8 cellular contexts compared by ENCODE assay signal in genomic region chr4:14856076-14856926, GRCh38.
DNase-seq lines count a peak whose midpoint lies in the region; ATAC-seq and TF ChIP-seq lines count a peak whose summit lies in the region.

No MANE protein-coding gene starts in this region.

- peak overlapping the region; percentile 76 for H3K4me2 ChIP-seq in HCT116 (ENCODE audit: low read length)

- RAD21 ChIA-PET in HCT116 (lab: Charles Lee; ENCODE audit: low non-redundant PET in 1 of 2, low total read pairs in 2 of 2, uncharacterized antibody in 2 of 2, unreplicated experiment in 2 of 2): interaction anchor here in 1 of 2 experiments (0.6 kb wide), 1 partner anchor 146 kb away, joined by 3 read pairs; the partner anchor contains the start of gene CPEB2

- H3K9ac ChIP-seq in HCT116 (ENCODE audit: low read length): peak overlapping the region; percentile 48

- H3K36me3 ChIP-seq in HCT116 (ENCODE audit: control insufficient read depth in 1 of 2, insufficient read depth in 2 of 2, low read length in 2 of 2) (no peaks in the 10 kb centered on the region), WERI-Rb-1 (no peaks in the 10 kb centered on the region), Caco-2 (ENCODE audit: control insufficient read depth, insufficient read depth, low read length) (no peaks in the 10 kb centered on the region)

- peaks cover 11 to 36% of the 10 kb centered on the region in 2 donors for H3K36me3 Mint-ChIP-seq in activated naive CD4-positive, alpha-beta T cell treated with anti-CD3 and anti-CD28 coated beads, Interleukin-2, amount 50 U/mL, for 72 hours
- H3K36me3 Mint-ChIP-seq in stimulated activated memory B cell treated with anti-CD40 and anti-IgM and Interleukin-4, amounts not matched to agents 10 μg/mL and 1 μg/mL and 100 μg/mL, for 72 hours: peaks cover 5% of the 10 kb centered on the region
- no peaks in the 10 kb centered on the region for H3K36me3 Mint-ChIP-seq in Caco-2 (ENCODE audit: insufficient read depth, unreplicated experiment)

- H4K20me1 ChIP-seq in HCT116 (ENCODE audit: insufficient read depth): no peaks in the 10 kb centered on the region

- H3K4me3 ChIP-seq in HCT116 (replicated peaks in 1 of 2; ENCODE audit: low read depth in 1 of 2, low read length in 2 of 2) (0 out of 4 replicates have a peak overlapping the region, but pooled peaks of 1 of the 2 experiments have one; percentile 20), WERI-Rb-1 (ENCODE audit: low read depth, low read length) (no peak overlapping the region), Caco-2 (ENCODE audit: low read depth, low read length) (no peak overlapping the region)

- H3K27me3 ChIP-seq in HCT116 (ENCODE audit: insufficient read depth, low read length) (no peaks in the 10 kb centered on the region), WERI-Rb-1 (ENCODE audit: insufficient read depth, low read depth, severe bottlenecking) (no peaks in the 10 kb centered on the region), Caco-2 (replicated peaks; ENCODE audit: control insufficient read depth, insufficient read depth, low read length) (no peaks in the 10 kb centered on the region)

- in situ Hi-C loops in GM13977 (cut with MboI; ENCODE audit: low pct_unique_long_range_greater_than_20kb, low sequenced_read_pairs, unreplicated experiment): no loop called here

- H3K27ac ChIP-seq in HCT116 (ENCODE audit: low read depth, low read length): peak overlapping the region; percentile 25; the same call in 1 of the 2 replicates
- no peak overlapping the region for H3K27ac ChIP-seq in WERI-Rb-1

- H3K4me3 Mint-ChIP-seq in stimulated activated memory B cell treated with anti-CD40 and anti-IgM and Interleukin-4, amounts not matched to agents 10 μg/mL and 1 μg/mL and 100 μg/mL, for 72 hours: no peak overlapping the region
- H3K4me3 Mint-ChIP-seq in Caco-2 (ENCODE audit: unreplicated experiment): no peak overlapping the region

- H2AFZ ChIP-seq in HCT116 (ENCODE audit: low read depth, low read length, poor library complexity, severe bottlenecking): peak overlapping the region; percentile 86

- TF ChIP-seq RAD21 in HCT116 (IDR thresholded peaks at IDR 0.05; ENCODE audit: low read depth): no peak

- H3K9me3 ChIP-seq in HCT116 (ENCODE audit: control insufficient read depth in 1 of 2, insufficient read depth in 1 of 2, low read depth in 1 of 2, low read length in 2 of 2) (no peaks in the 10 kb centered on the region), WERI-Rb-1 (ENCODE audit: severe bottlenecking) (no peaks in the 10 kb centered on the region), Caco-2 (no peaks in the 10 kb centered on the region)

- POLR2A ChIA-PET in HCT116 (lab: Charles Lee) (no interaction called here), Caco-2 (lab: Charles Lee) (no interaction called here)

- ATAC-seq in HCT116: peak; percentile 98
- peak; percentile 96 for ATAC-seq in activated naive CD4-positive, alpha-beta T cell treated with anti-CD3 and anti-CD28 coated beads, Interleukin-2, amount 50 U/mL, for 72 hours
- ATAC-seq in left colon: peak; percentile 99
- ATAC-seq in stimulated activated memory B cell treated with anti-CD40 and anti-IgM and Interleukin-4, amounts not matched to agents 10 μg/mL and 1 μg/mL and 100 μg/mL, for 72 hours: peak; percentile 97

- TF ChIP-seq CTCF in GM13977 (IDR thresholded peaks at IDR 0.05; ENCODE audit: extremely low read depth, insufficient read depth, missing control alignments) (no peak), HCT116 (IDR thresholded peaks at IDR 0.05 in 2 of 3, conservative IDR thresholded peaks at IDR 0.05 in 1 of 3; ENCODE audit: borderline replicate concordance in 1 of 3, insufficient read depth in 1 of 3, low read depth in 2 of 3, low read length in 2 of 3) (no peak), WERI-Rb-1 (IDR thresholded peaks at IDR 0.05; ENCODE audit: low read depth, low read length) (no peak), Caco-2 (IDR thresholded peaks at IDR 0.05; ENCODE audit: insufficient read depth in 1 of 2, low read depth in 1 of 2, low read length in 1 of 2, severe bottlenecking in 1 of 2, unreplicated experiment in 1 of 2) (no peak)

- H3K9me2 ChIP-seq in HCT116 (ENCODE audit: insufficient read depth): no peaks in the 10 kb centered on the region

- H3K4me1 ChIP-seq in HCT116 (ENCODE audit: control insufficient read depth in 1 of 2, insufficient read depth in 2 of 2, low read length in 2 of 2) (peaks cover 16 to 30% of the 10 kb centered on the region in 2 experiments), Caco-2 (no peaks in the 10 kb centered on the region)

- intact Hi-C loops in HCT116 (cut with micrococcal nuclease): loop anchor here (5.0 kb wide), 1 partner anchor 146 kb away; the partner anchor contains the start of gene CPEB2
- intact Hi-C loops in left colon (cut with DNase I, micrococcal nuclease): no loop called here
- intact Hi-C loops in Caco-2 (cut with micrococcal nuclease; ENCODE audit: unreplicated experiment): no loop called here

- DNase-seq in GM13977 (ENCODE audit: low spot score) (peak; percentile 66), HCT116 (ENCODE audit: low read depth, low spot score) (peak; percentile 86), MV-4-11 (lab: John Stamatoyannopoulos, UW) (peak; percentile 95), left colon (peak; percentile 46 to 81), WERI-Rb-1 (no peak), Caco-2 (no peak)
- DNase-seq in activated naive CD4-positive, alpha-beta T cell treated with anti-CD3 and anti-CD28 coated beads, Interleukin-2, amount 50 U/mL, for 72 hours (ENCODE audit: low spot score in 2 of 2): peak; percentile 56 to 86

- H3K9me3 Mint-ChIP-seq in activated naive CD4-positive, alpha-beta T cell treated with anti-CD3 and anti-CD28 coated beads, Interleukin-2, amount 50 U/mL, for 72 hours: peaks cover 0 to 25% of the 10 kb centered on the region in 2 donors
- peaks cover 3% of the 10 kb centered on the region for H3K9me3 Mint-ChIP-seq in stimulated activated memory B cell treated with anti-CD40 and anti-IgM and Interleukin-4, amounts not matched to agents 10 μg/mL and 1 μg/mL and 100 μg/mL, for 72 hours
- H3K9me3 Mint-ChIP-seq in Caco-2 (ENCODE audit: unreplicated experiment): no peaks in the 10 kb centered on the region

- BruUV-seq in HCT116 (replicated peaks; lab: Mats Ljungman, UMichigan) (no TSS peak), Caco-2 (replicated peaks; lab: Mats Ljungman, UMichigan) (no TSS peak)

- H3K79me2 ChIP-seq in HCT116 (ENCODE audit: insufficient read depth, low read length): no peaks in the 10 kb centered on the region

- no peak for TF ChIP-seq POLR2A in HCT116 (IDR thresholded peaks at IDR 0.05; ENCODE audit: borderline replicate concordance, extremely low read depth, insufficient read depth, insufficient read length)

- peak overlapping the region; percentile 81 to 86 for H3K27ac Mint-ChIP-seq in activated naive CD4-positive, alpha-beta T cell treated with anti-CD3 and anti-CD28 coated beads, Interleukin-2, amount 50 U/mL, for 72 hours
- H3K27ac Mint-ChIP-seq in stimulated activated memory B cell treated with anti-CD40 and anti-IgM and Interleukin-4, amounts not matched to agents 10 μg/mL and 1 μg/mL and 100 μg/mL, for 72 hours: peak overlapping the region; percentile 81
- H3K27ac Mint-ChIP-seq in Caco-2 (ENCODE audit: unreplicated experiment): no peak overlapping the region

- H3K27me3 Mint-ChIP-seq in stimulated activated memory B cell treated with anti-CD40 and anti-IgM and Interleukin-4, amounts not matched to agents 10 μg/mL and 1 μg/mL and 100 μg/mL, for 72 hours: peaks cover 9% of the 10 kb centered on the region
- peaks cover 2% of the 10 kb centered on the region for H3K27me3 Mint-ChIP-seq in Caco-2 (ENCODE audit: insufficient read depth, unreplicated experiment)

- H3K4me1 Mint-ChIP-seq in stimulated activated memory B cell treated with anti-CD40 and anti-IgM and Interleukin-4, amounts not matched to agents 10 μg/mL and 1 μg/mL and 100 μg/mL, for 72 hours: peaks cover 26% of the 10 kb centered on the region
- no peaks in the 10 kb centered on the region for H3K4me1 Mint-ChIP-seq in Caco-2 (ENCODE audit: low read depth, unreplicated experiment)

- CTCF ChIA-PET in HCT116 (lab: Charles Lee) (no interaction called here), Caco-2 (lab: Charles Lee) (interaction anchor here (0.6 kb wide), 1 partner anchor 1150 kb away, joined by 3 read pairs; no protein-coding TSS in a partner anchor)

TF ChIP-seq in HCT116, 20 proteins besides CTCF, POLR2A, EP300 and RAD21 (continues in another document):
- no peak for TF ChIP-seq ELF1 (IDR thresholded peaks at IDR 0.05; ENCODE audit: borderline replicate concordance, low read depth)
- TF ChIP-seq JUND (IDR thresholded peaks at IDR 0.05): peak; percentile 96
- peak; percentile 95 for TF ChIP-seq FOSL1 (IDR thresholded peaks at IDR 0.05; ENCODE audit: low read depth)
- no peak; the same call in 1 of the 2 replicates for TF ChIP-seq SIN3A (IDR thresholded peaks at IDR 0.05; ENCODE audit: low read depth)
- peak; percentile 87 for TF ChIP-seq CBX3 (IDR thresholded peaks at IDR 0.05; ENCODE audit: low read depth)
- TF ChIP-seq POLR2AphosphoS5 (IDR thresholded peaks at IDR 0.05; ENCODE audit: low read depth, low read length): peak; percentile 48; the same call in 1 of the 2 replicates
- TF ChIP-seq REST (IDR thresholded peaks at IDR 0.05; ENCODE audit: low read depth): no peak
- TF ChIP-seq ZNF274 (IDR thresholded peaks at IDR 0.05; ENCODE audit: low read depth, low read length): no peak
- peak; percentile 89 for TF ChIP-seq SP1 (IDR thresholded peaks at IDR 0.05; ENCODE audit: low read depth)

Comparison
In these comparisons a context has a peak if more than half of its experiments do, and no peak if none do; other contexts are left out.
1. DNase-seq: peak in GM13977 (single experiment), HCT116 (single experiment), MV-4-11 (single experiment), activated naive CD4-positive, alpha-beta T cell treated with anti-CD3 and anti-CD28 coated beads, Interleukin-2, amount 50 U/mL, for 72 hours (2 of 2) and left colon (2 of 2); none in WERI-Rb-1 (single experiment) and Caco-2 (0 of 2).
2. Peak in every context shown above with its lines, with median percentiles within 50 percentile points of each other: ATAC-seq.